In the genomic region with DNA sequence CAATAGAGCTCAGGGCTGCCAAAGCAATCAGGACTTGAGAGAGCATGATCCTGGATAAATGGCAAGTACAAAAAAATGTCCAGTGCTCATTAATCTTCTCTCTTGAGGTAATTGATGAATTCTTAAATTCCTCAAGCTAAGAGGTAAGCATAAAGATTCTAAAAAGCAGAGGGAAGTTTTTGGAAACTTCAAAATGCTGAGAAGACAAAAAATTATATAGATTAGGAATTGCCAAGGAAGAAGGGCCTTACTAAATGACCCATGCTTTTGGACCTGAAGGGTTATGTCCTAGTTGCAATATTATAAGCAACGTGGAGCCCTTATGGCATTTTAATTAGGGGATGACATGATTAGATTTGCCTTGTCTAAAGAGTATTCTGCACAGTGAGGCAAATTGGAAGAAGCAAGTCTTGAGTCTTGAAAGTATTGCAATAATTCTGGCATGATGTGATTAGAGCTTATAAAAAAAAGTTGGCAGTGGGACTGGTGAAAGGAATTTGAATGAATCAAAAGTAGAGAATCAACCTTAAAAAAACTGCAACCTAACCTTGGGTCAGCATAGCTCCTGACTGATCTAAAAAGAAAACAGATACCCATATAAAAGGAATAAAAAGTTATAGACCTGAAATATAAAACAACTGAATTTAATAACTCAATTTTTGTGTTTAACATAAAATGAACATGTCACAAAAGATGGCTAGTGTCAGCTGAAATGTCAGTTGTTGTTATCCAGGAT, we compare ENCODE assay signal across 22 cellular contexts.
DNase-seq lines count a peak whose midpoint lies in the region; ATAC-seq and TF ChIP-seq lines count a peak whose summit lies in the region.
"Had no signal": no experiment of that assay in that cellular context is flagged by ENCODE, and none has a peak within 500 bp of the region (broad histone marks: within the 10 kb centered on the region; RNA-seq: fewer than 3 reads in every experiment).

No MANE protein-coding gene starts in this region.

- H3K4me3 ChIP-seq in fibroblast of mammary gland (ENCODE audit: control insufficient read depth, low read depth, low read length) (no peak overlapping the region), skeletal muscle cell (ENCODE audit: low read depth, low read length) (no peak overlapping the region)
- H3K4me3 ChIP-seq: BLaER1, heart left ventricle, psoas muscle had no signal

- TF ChIP-seq CTCF in fibroblast of mammary gland (conservative IDR thresholded peaks at IDR 0.05; ENCODE audit: control insufficient read depth, insufficient read depth, low read depth, low read length) = no peak

- DNase-seq in LHCN-M2 (ENCODE audit: low read depth) = peak; percentile 10
- DNase-seq in astrocyte of the hippocampus (ENCODE audit: low read depth, low spot score) = peak; percentile 53
- peak; percentile 46 for DNase-seq in fibroblast of mammary gland (ENCODE audit: low read depth)
- peak; percentile 16 for DNase-seq in skeletal muscle cell (ENCODE audit: low read depth)
- DNase-seq in COLO829 (ENCODE audit: low spot score) = no peak
- no peak for DNase-seq in activated CD8-positive, alpha-beta memory T cell treated with anti-CD3 and anti-CD28 coated beads, Interleukin-2, amount 50 U/mL, for 4 hours
- DNase-seq in glomerular visceral epithelial cell (ENCODE audit: extremely low spot score) = no peak
- DNase-seq: activated naive CD8-positive, alpha-beta T cell treated with anti-CD3 and anti-CD28 coated beads, Interleukin-2, amount 50 U/mL, for 24 hours; activated T-cell treated with anti-CD3 and anti-CD28 coated beads, Interleukin-2, amount 50 U/mL, for 72 hours; foreskin keratinocyte; heart left ventricle; naive thymus-derived CD4-positive, alpha-beta T cell; NCI-H1092 treated with DMSO at 0.1 percent for 48 hours; NCI-H187 treated with DMSO at 0.1 percent for 48 hours; NCI-H510A treated with DMSO at 0.1 percent for 48 hours; psoas muscle; stimulated activated CD4-positive, alpha-beta T cell treated with anti-CD3 and anti-CD28 coated beads, Interleukin-15, amount 100 ng/mL, for 24 hours; substantia nigra; T-helper 17 cell had no signal

- no peak for ATAC-seq in HG03457 (IDR thresholded peaks at IDR 0.05; ENCODE audit: unreplicated experiment)
- ATAC-seq: activated naive CD8-positive, alpha-beta T cell treated with anti-CD3 and anti-CD28 coated beads, Interleukin-2, amount 50 U/mL, for 24 hours; activated T-cell treated with anti-CD3 and anti-CD28 coated beads, Interleukin-2, amount 50 U/mL, for 72 hours; foreskin keratinocyte; heart left ventricle; naive thymus-derived CD4-positive, alpha-beta T cell; psoas muscle; stimulated activated effector memory CD8-positive, alpha-beta T cell treated with anti-CD3 and anti-CD28 coated beads, Interleukin-12 subunit alpha, Interleukin-12 subunit beta, amount 100 ng/mL, for 72 hours; T-helper 17 cell had no signal

Comparison
In these comparisons a context has a peak if more than half of its experiments do, and no peak if none do; other contexts are left out.
1. DNase-seq: peak in LHCN-M2 (single experiment), astrocyte of the hippocampus (single experiment), fibroblast of mammary gland (single experiment) and skeletal muscle cell (single experiment); none in COLO829 (single experiment), activated CD8-positive, alpha-beta memory T cell treated with anti-CD3 and anti-CD28 coated beads, Interleukin-2, amount 50 U/mL, for 4 hours (single experiment) and glomerular visceral epithelial cell (single experiment).